8 cellular contexts compared by ENCODE assay signal in genomic region chr10:128078136-128078969, GRCh38. TPM values are rescaled to one million over a fixed set of nuclear protein-coding genes. Genes with fewer than 3 reads are reported as not detected.
DNase-seq lines count a peak whose midpoint lies in the region; ATAC-seq and TF ChIP-seq lines count a peak whose summit lies in the region.

No MANE protein-coding gene starts in this region.

- peak; percentile 65 for TF ChIP-seq CTCF in CD14-positive monocyte (IDR thresholded peaks at IDR 0.05)
- TF ChIP-seq CTCF in KMS-11 (conservative IDR thresholded peaks at IDR 0.05; ENCODE audit: low read depth, low read length), result peak; percentile 83
- peak; percentile 78 for TF ChIP-seq CTCF in activated CD8-positive, alpha-beta T cell treated with anti-CD3 and anti-CD28 coated beads for 36 hours (IDR thresholded peaks at IDR 0.05)
- peak; percentile 58 for TF ChIP-seq CTCF in parathyroid adenoma (IDR thresholded peaks at IDR 0.05)
- TF ChIP-seq CTCF in gastrocnemius medialis (IDR thresholded peaks at IDR 0.05 in 4 of 5, conservative IDR thresholded peaks at IDR 0.05 in 1 of 5), result peak in 2 of 5 experiments; percentile 32 to 43

- POLR2A ChIA-PET in activated CD8-positive, alpha-beta T cell treated with anti-CD3 and anti-CD28 coated beads for 36 hours (lab: Charles Lee), result no interaction called here

- no peak for TF ChIP-seq POLR2A in gastrocnemius medialis (IDR thresholded peaks at IDR 0.05)

- in situ Hi-C loops in gastrocnemius medialis (cut with MboI; ENCODE audit: low sequenced_read_pairs in 4 of 4), result no loop called here

- H2AFZ ChIP-seq in KMS-11 (ENCODE audit: low read depth), result no peak overlapping the region
- H2AFZ ChIP-seq in parathyroid adenoma, result no peak overlapping the region

- H3K36me3 Mint-ChIP-seq in CD14-positive monocyte, result peaks cover 91 to 98% of the 10 kb centered on the region in 2 donors
- peaks cover 36% of the 10 kb centered on the region for H3K36me3 Mint-ChIP-seq in activated CD8-positive, alpha-beta T cell treated with anti-CD3 and anti-CD28 coated beads for 36 hours (ENCODE audit: low read depth)

- H3K9ac ChIP-seq in KMS-11 (no peak overlapping the region), parathyroid adenoma (no peak overlapping the region)

- H3K27me3 Mint-ChIP-seq in CD14-positive monocyte (ENCODE audit: low read depth in 3 of 3), result peaks cover 0 to 2% (median 0%) of the 10 kb centered on the region in 3 donors
- H3K27me3 Mint-ChIP-seq in activated CD8-positive, alpha-beta T cell treated with anti-CD3 and anti-CD28 coated beads for 36 hours, result no peaks in the 10 kb centered on the region

- H3K79me2 ChIP-seq in KMS-11 (ENCODE audit: insufficient read depth, low read depth) (no peaks in the 10 kb centered on the region), parathyroid adenoma (no peaks in the 10 kb centered on the region)

- H3K4me3 Mint-ChIP-seq in CD14-positive monocyte, result no peak overlapping the region
- H3K4me3 Mint-ChIP-seq in activated CD8-positive, alpha-beta T cell treated with anti-CD3 and anti-CD28 coated beads for 36 hours, result no peak overlapping the region

- H3K4me1 ChIP-seq in KMS-11 (ENCODE audit: low read depth, poor library complexity, severe bottlenecking) (peaks cover 30% of the 10 kb centered on the region), parathyroid adenoma (no peaks in the 10 kb centered on the region), gastrocnemius medialis (no peaks in the 10 kb centered on the region)

- intact Hi-C loops in CD14-positive monocyte (cut with micrococcal nuclease) (loop anchor here in 1 of 2 donors (10.0 kb wide), 1 partner anchor 46 kb away; the partner anchor contains the start of gene MKI67), gastrocnemius medialis (cut with DNase I; ENCODE audit: low total_unique reads) (loop anchor here (2.0 kb wide), 1 partner anchor 72 kb away; no protein-coding TSS in a partner anchor)
- intact Hi-C loops in activated CD8-positive, alpha-beta T cell treated with anti-CD3 and anti-CD28 coated beads for 36 hours (cut with micrococcal nuclease), result loop anchor here (5.0 kb wide), 1 partner anchor 69 kb away; no protein-coding TSS in a partner anchor

- no peaks in the 10 kb centered on the region for H3K36me3 ChIP-seq in KMS-11 (ENCODE audit: insufficient read depth)
- no peaks in the 10 kb centered on the region for H3K36me3 ChIP-seq in parathyroid adenoma (ENCODE audit: control insufficient read depth, insufficient read depth, low read length)
- no peaks in the 10 kb centered on the region for H3K36me3 ChIP-seq in gastrocnemius medialis

- H3K9me3 Mint-ChIP-seq in CD14-positive monocyte, result no peaks in the 10 kb centered on the region
- H3K9me3 Mint-ChIP-seq in activated CD8-positive, alpha-beta T cell treated with anti-CD3 and anti-CD28 coated beads for 36 hours, result no peaks in the 10 kb centered on the region

- CTCF ChIA-PET in activated CD8-positive, alpha-beta T cell treated with anti-CD3 and anti-CD28 coated beads for 36 hours (lab: Charles Lee), result interaction anchor here (0.6 to 4.9 kb wide), 18 partner anchors 9 to 186 kb away, joined by 3 to 28 read pairs (median 4); no protein-coding TSS in a partner anchor

- H4K20me1 ChIP-seq in KMS-11 (ENCODE audit: insufficient read depth), result no peaks in the 10 kb centered on the region

- H3K9me3 ChIP-seq in parathyroid adenoma (ENCODE audit: control insufficient read depth, low read length), result no peaks in the 10 kb centered on the region
- no peaks in the 10 kb centered on the region for H3K9me3 ChIP-seq in gastrocnemius medialis

- no peak overlapping the region for H3K4me3 ChIP-seq in KMS-11 (IDR thresholded peaks at IDR 0.05; ENCODE audit: insufficient read depth, low read depth, low read length)
- no peak overlapping the region for H3K4me3 ChIP-seq in parathyroid adenoma (ENCODE audit: low read depth, low read length)
- no peak overlapping the region for H3K4me3 ChIP-seq in gastrocnemius medialis

- peak overlapping the region in 3 of 7 donors; percentile 15 to 77 (median 68) for H3K27ac Mint-ChIP-seq in CD14-positive monocyte
- no peak overlapping the region for H3K27ac Mint-ChIP-seq in activated CD8-positive, alpha-beta T cell treated with anti-CD3 and anti-CD28 coated beads for 36 hours

- H3K4me1 Mint-ChIP-seq in CD14-positive monocyte, result no peaks in the 10 kb centered on the region
- no peaks in the 10 kb centered on the region for H3K4me1 Mint-ChIP-seq in activated CD8-positive, alpha-beta T cell treated with anti-CD3 and anti-CD28 coated beads for 36 hours (ENCODE audit: low read depth)

- H3K27ac ChIP-seq in KMS-11, result no peak overlapping the region
- no peak overlapping the region for H3K27ac ChIP-seq in parathyroid adenoma
- no peak overlapping the region for H3K27ac ChIP-seq in gastrocnemius medialis

- H3K27me3 ChIP-seq in KMS-11 (ENCODE audit: insufficient read depth, low read depth) (no peaks in the 10 kb centered on the region), parathyroid adenoma (ENCODE audit: control insufficient read depth, insufficient read depth, low read length) (no peaks in the 10 kb centered on the region), gastrocnemius medialis (no peaks in the 10 kb centered on the region)

- no peak overlapping the region for H3K4me2 ChIP-seq in KMS-11
- H3K4me2 ChIP-seq in parathyroid adenoma (ENCODE audit: low read length), result no peak overlapping the region

- ATAC-seq in GM19023 (IDR thresholded peaks at IDR 0.05; ENCODE audit: unreplicated experiment) (peak; percentile 56), gastrocnemius medialis (no peak)
- ATAC-seq in activated CD8-positive, alpha-beta T cell treated with anti-CD3 and anti-CD28 coated beads for 36 hours, result peak; percentile 75

- peak; percentile 40 for DNase-seq in CD14-positive monocyte (ENCODE audit: low spot score)
- DNase-seq in activated CD8-positive, alpha-beta T cell treated with anti-CD3 and anti-CD28 coated beads for 36 hours, result peak; percentile 57
- DNase-seq in fibroblast of peridontal ligament (ENCODE audit: extremely low read depth), result peak; percentile 48
- DNase-seq in gastrocnemius medialis, result no peak
- no peak for DNase-seq in NCI-H2081 treated with DMSO at 0.1 percent for 48 hours (lab: John Stamatoyannopoulos, UW)

RNA-seq across cellular contexts. Expression of gene MKI67, which starts 47.9 kb away (rescaled TPM):
- under 1 TPM in 1 of 2 donors, not detected in 1; 0.02 TPM for polyA plus RNA-seq in CD14-positive monocyte
- total RNA-seq in activated CD8-positive, alpha-beta T cell treated with anti-CD3 and anti-CD28 coated beads for 36 hours, result 100 to 1,000 TPM; 205 to 230 TPM
- 1 to 10 TPM in 1 of 4 donors, under 1 TPM in 2, not detected in 1; 0.25 to 1.4 (median 0.65) TPM for total RNA-seq in gastrocnemius medialis

Comparison
In these comparisons a context has a peak if more than half of its experiments do, and no peak if none do; other contexts are left out.
1. DNase-seq: peak in CD14-positive monocyte (single experiment), activated CD8-positive, alpha-beta T cell treated with anti-CD3 and anti-CD28 coated beads for 36 hours (single experiment) and fibroblast of peridontal ligament (single experiment); none in gastrocnemius medialis (0 of 2) and NCI-H2081 treated with DMSO at 0.1 percent for 48 hours (single experiment).
2. ATAC-seq: peak in GM19023 (single experiment) and activated CD8-positive, alpha-beta T cell treated with anti-CD3 and anti-CD28 coated beads for 36 hours (single experiment); none in gastrocnemius medialis (0 of 2).
3. RNA of gene MKI67, which starts 47.9 kb away (total RNA-seq): 205 to 230 TPM in activated CD8-positive, alpha-beta T cell treated with anti-CD3 and anti-CD28 coated beads for 36 hours; 0.25 to 1.4 TPM in gastrocnemius medialis; every median in the first group is over 10 times any median in the second.